2 cellular contexts compared by ENCODE assay signal in the genomic region with DNA sequence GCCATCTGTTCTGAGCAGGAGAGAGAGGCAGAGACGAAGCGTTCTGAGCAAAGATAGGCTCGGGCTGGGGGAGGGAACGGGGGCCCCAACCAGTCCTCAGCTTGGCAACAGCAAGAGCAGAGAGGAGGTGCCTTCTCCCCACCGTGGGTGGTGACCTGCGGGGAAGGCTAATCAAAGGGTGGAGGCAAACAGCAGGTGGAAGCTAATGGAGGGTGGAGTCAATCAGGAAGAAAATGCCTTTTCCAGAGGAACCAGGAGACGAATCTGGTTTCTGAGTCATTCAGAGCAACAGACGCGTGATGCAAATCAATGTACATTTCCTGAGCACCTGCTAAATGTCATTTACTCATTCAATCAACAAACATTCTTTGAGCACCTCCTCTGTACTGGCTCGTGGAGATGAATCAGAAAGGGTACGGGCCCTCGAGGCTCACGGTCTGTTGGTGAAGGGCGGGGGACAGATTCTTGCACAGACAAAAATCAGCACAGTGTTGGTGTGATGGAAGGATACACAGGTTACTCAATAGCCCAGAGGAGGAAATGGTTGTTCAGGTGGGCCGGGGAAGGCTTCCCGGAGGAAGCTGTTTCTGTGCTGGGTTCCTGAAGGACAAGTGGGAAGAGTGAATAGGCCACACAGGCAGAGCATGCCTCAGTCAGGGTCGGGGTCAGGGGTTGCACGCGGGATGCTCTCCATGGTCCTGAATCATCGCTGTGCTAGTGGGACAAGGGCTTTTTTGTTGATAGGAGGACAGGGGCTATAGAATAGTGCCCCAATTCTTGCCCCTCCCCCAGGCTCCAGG.
A peak's percentile ranks its signal among the peaks of the same experiment; 100 is the strongest.
TF ChIP-seq lines count a peak whose summit lies in the region.

No MANE protein-coding gene starts in this region.

TF ChIP-seq in IMR-90, 13 proteins besides CTCF, POLR2A, EP300 and RAD21:
- TF ChIP-seq BHLHE40 (IDR thresholded peaks at IDR 0.05; ENCODE audit: low read depth, low read length) (peak; percentile 71; the same call in 1 of the 2 replicates), CEBPB (IDR thresholded peaks at IDR 0.05; ENCODE audit: low read depth, low read length) (no peak), ELK1 (IDR thresholded peaks at IDR 0.05; ENCODE audit: borderline replicate concordance, low read depth, low read length) (no peak)

TF ChIP-seq in HepG2, 621 proteins besides CTCF, POLR2A, EP300 and RAD21 (continues in another document):
- TF ChIP-seq SUZ12 (IDR thresholded peaks at IDR 0.05; ENCODE audit: low read depth, low read length) (no peak), JUNB (CRISPR knock-in tag; IDR thresholded peaks at IDR 0.05; ENCODE audit: borderline replicate concordance) (peak; percentile 45; the same call in 1 of the 2 replicates), JARID2 (CRISPR knock-in tag; IDR thresholded peaks at IDR 0.05; ENCODE audit: insufficient replicate concordance) (peak; percentile 82), ZNF124 (CRISPR knock-in tag; IDR thresholded peaks at IDR 0.05) (peak; percentile 94), ZNF18 (CRISPR knock-in tag; IDR thresholded peaks at IDR 0.05; ENCODE audit: insufficient replicate concordance) (peak; percentile 73), ZNF143 (CRISPR knock-in tag; IDR thresholded peaks at IDR 0.05) (no peak), SYNCRIP (IDR thresholded peaks at IDR 0.05; ENCODE audit: insufficient read depth, low read depth, low read length) (no peak), FOXC1 (CRISPR knock-in tag; IDR thresholded peaks at IDR 0.05; ENCODE audit: borderline replicate concordance) (peak; percentile 88; the same call in 1 of the 2 replicates), ZNF639 (CRISPR knock-in tag; conservative IDR thresholded peaks at IDR 0.05) (0 out of 2 replicates have a peak, but pooled peaks have one; percentile 69), ZNF251 (CRISPR knock-in tag; IDR thresholded peaks at IDR 0.05) (no peak), MED1 (CRISPR knock-in tag; IDR thresholded peaks at IDR 0.05) (peak; percentile 61; the same call in 1 of the 2 replicates), CEBPG (CRISPR knock-in tag; IDR thresholded peaks at IDR 0.05) (no peak), MYC (CRISPR knock-in tag; IDR thresholded peaks at IDR 0.05; ENCODE audit: borderline replicate concordance) (peak; percentile 44; the same call in 1 of the 2 replicates), ZNF263 (CRISPR knock-in tag; IDR thresholded peaks at IDR 0.05) (peak; percentile 65; the same call in 1 of the 2 replicates), TMF1 (CRISPR knock-in tag; IDR thresholded peaks at IDR 0.05; ENCODE audit: low read depth) (0 out of 2 replicates have a peak, but pooled peaks have one; percentile 54), SAP130 (CRISPR knock-in tag; IDR thresholded peaks at IDR 0.05; ENCODE audit: low read depth) (peak; percentile 89), IKZF4 (CRISPR knock-in tag; IDR thresholded peaks at IDR 0.05; ENCODE audit: borderline replicate concordance, low read depth, not compliant biosample characterization) (peak; percentile 71), PHB2 (IDR thresholded peaks at IDR 0.05; ENCODE audit: partially characterized antibody) (no peak), PBX3 (CRISPR knock-in tag; IDR thresholded peaks at IDR 0.05; ENCODE audit: borderline replicate concordance) (no peak), PAWR (CRISPR knock-in tag; IDR thresholded peaks at IDR 0.05; ENCODE audit: borderline replicate concordance) (no peak), ATM (IDR thresholded peaks at IDR 0.05; ENCODE audit: borderline replicate concordance) (no peak), ZNF549 (CRISPR knock-in tag; IDR thresholded peaks at IDR 0.05) (no peak), ZNF331 (CRISPR knock-in tag; IDR thresholded peaks at IDR 0.05) (peak; percentile 88), ELF3 (CRISPR knock-in tag; IDR thresholded peaks at IDR 0.05) (peak; percentile 84), ZSCAN29 (CRISPR knock-in tag; conservative IDR thresholded peaks at IDR 0.05) (no peak), ZFP41 (CRISPR knock-in tag; IDR thresholded peaks at IDR 0.05; ENCODE audit: borderline replicate concordance) (peak; percentile 72; the same call in 1 of the 2 replicates), ZNF20 (CRISPR knock-in tag; IDR thresholded peaks at IDR 0.05) (no peak), ZNF772 (CRISPR knock-in tag; IDR thresholded peaks at IDR 0.05) (no peak), ZNF572 (CRISPR knock-in tag; IDR thresholded peaks at IDR 0.05) (no peak), ARID2 (CRISPR knock-in tag; IDR thresholded peaks at IDR 0.05; ENCODE audit: borderline replicate concordance) (peak; percentile 82; the same call in 1 of the 2 replicates), KLF15 (CRISPR knock-in tag; IDR thresholded peaks at IDR 0.05; ENCODE audit: borderline replicate concordance) (peak; percentile 44; the same call in 1 of the 2 replicates), LCORL (IDR thresholded peaks at IDR 0.05) (no peak), LCORL (CRISPR knock-in tag; IDR thresholded peaks at IDR 0.05) (0 out of 2 replicates have a peak, but pooled peaks have one; percentile 34), ZNF644 (CRISPR knock-in tag; IDR thresholded peaks at IDR 0.05; ENCODE audit: low read depth) (peak; percentile 49; the same call in 1 of the 2 replicates), ZNF138 (CRISPR knock-in tag; IDR thresholded peaks at IDR 0.05; ENCODE audit: low read depth) (no peak), ATF2 (CRISPR knock-in tag; IDR thresholded peaks at IDR 0.05) (peak; percentile 70; the same call in 1 of the 2 replicates), RORA (CRISPR knock-in tag; IDR thresholded peaks at IDR 0.05) (no peak), STAT5B (CRISPR knock-in tag; IDR thresholded peaks at IDR 0.05) (0 out of 2 replicates have a peak, but pooled peaks have one; percentile 76), RFX3 (CRISPR knock-in tag; IDR thresholded peaks at IDR 0.05) (no peak), ZIK1 (CRISPR knock-in tag; IDR thresholded peaks at IDR 0.05; ENCODE audit: borderline replicate concordance, low read depth) (0 out of 2 replicates have a peak, but pooled peaks have one; percentile 34), NFYB (CRISPR knock-in tag; IDR thresholded peaks at IDR 0.05) (no peak), ZNF562 (CRISPR knock-in tag; IDR thresholded peaks at IDR 0.05; ENCODE audit: borderline replicate concordance) (no peak), ZNF468 (CRISPR knock-in tag; IDR thresholded peaks at IDR 0.05) (no peak), RFXANK (CRISPR knock-in tag; IDR thresholded peaks at IDR 0.05) (no peak), ZNF335 (CRISPR knock-in tag; IDR thresholded peaks at IDR 0.05) (peak; percentile 87)
- TF ChIP-seq, protein P1, sequence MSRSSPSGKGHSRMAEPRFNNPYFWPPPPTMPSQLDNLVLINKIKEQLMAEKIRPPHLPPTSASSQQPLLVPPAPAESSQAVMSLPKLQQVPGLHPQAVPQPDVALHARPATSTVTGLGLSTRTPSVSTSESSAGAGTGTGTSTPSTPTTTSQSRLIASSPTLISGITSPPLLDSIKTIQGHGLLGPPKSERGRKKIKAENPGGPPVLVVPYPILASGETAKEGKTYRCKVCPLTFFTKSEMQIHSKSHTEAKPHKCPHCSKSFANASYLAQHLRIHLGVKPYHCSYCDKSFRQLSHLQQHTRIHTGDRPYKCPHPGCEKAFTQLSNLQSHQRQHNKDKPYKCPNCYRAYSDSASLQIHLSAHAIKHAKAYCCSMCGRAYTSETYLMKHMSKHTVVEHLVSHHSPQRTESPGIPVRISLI (CRISPR knock-in tag; IDR thresholded peaks at IDR 0.05; ENCODE audit: borderline replicate concordance), result peak; percentile 55; the same call in 1 of the 2 replicates
- TF ChIP-seq, protein P2, sequence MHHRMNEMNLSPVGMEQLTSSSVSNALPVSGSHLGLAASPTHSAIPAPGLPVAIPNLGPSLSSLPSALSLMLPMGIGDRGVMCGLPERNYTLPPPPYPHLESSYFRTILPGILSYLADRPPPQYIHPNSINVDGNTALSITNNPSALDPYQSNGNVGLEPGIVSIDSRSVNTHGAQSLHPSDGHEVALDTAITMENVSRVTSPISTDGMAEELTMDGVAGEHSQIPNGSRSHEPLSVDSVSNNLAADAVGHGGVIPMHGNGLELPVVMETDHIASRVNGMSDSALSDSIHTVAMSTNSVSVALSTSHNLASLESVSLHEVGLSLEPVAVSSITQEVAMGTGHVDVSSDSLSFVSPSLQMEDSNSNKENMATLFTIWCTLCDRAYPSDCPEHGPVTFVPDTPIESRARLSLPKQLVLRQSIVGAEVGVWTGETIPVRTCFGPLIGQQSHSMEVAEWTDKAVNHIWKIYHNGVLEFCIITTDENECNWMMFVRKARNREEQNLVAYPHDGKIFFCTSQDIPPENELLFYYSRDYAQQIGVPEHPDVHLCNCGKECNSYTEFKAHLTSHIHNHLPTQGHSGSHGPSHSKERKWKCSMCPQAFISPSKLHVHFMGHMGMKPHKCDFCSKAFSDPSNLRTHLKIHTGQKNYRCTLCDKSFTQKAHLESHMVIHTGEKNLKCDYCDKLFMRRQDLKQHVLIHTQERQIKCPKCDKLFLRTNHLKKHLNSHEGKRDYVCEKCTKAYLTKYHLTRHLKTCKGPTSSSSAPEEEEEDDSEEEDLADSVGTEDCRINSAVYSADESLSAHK (CRISPR knock-in tag; IDR thresholded peaks at IDR 0.05; ENCODE audit: borderline replicate concordance), result no peak
- TF ChIP-seq, protein P3, sequence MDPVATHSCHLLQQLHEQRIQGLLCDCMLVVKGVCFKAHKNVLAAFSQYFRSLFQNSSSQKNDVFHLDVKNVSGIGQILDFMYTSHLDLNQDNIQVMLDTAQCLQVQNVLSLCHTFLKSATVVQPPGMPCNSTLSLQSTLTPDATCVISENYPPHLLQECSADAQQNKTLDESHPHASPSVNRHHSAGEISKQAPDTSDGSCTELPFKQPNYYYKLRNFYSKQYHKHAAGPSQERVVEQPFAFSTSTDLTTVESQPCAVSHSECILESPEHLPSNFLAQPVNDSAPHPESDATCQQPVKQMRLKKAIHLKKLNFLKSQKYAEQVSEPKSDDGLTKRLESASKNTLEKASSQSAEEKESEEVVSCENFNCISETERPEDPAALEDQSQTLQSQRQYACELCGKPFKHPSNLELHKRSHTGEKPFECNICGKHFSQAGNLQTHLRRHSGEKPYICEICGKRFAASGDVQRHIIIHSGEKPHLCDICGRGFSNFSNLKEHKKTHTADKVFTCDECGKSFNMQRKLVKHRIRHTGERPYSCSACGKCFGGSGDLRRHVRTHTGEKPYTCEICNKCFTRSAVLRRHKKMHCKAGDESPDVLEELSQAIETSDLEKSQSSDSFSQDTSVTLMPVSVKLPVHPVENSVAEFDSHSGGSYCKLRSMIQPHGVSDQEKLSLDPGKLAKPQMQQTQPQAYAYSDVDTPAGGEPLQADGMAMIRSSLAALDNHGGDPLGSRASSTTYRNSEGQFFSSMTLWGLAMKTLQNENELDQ (CRISPR knock-in tag; IDR thresholded peaks at IDR 0.05; ENCODE audit: borderline replicate concordance), result peak; percentile 95; the same call in 1 of the 2 replicates
- TF ChIP-seq, protein P4, sequence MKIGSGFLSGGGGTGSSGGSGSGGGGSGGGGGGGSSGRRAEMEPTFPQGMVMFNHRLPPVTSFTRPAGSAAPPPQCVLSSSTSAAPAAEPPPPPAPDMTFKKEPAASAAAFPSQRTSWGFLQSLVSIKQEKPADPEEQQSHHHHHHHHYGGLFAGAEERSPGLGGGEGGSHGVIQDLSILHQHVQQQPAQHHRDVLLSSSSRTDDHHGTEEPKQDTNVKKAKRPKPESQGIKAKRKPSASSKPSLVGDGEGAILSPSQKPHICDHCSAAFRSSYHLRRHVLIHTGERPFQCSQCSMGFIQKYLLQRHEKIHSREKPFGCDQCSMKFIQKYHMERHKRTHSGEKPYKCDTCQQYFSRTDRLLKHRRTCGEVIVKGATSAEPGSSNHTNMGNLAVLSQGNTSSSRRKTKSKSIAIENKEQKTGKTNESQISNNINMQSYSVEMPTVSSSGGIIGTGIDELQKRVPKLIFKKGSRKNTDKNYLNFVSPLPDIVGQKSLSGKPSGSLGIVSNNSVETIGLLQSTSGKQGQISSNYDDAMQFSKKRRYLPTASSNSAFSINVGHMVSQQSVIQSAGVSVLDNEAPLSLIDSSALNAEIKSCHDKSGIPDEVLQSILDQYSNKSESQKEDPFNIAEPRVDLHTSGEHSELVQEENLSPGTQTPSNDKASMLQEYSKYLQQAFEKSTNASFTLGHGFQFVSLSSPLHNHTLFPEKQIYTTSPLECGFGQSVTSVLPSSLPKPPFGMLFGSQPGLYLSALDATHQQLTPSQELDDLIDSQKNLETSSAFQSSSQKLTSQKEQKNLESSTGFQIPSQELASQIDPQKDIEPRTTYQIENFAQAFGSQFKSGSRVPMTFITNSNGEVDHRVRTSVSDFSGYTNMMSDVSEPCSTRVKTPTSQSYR (CRISPR knock-in tag; IDR thresholded peaks at IDR 0.05; ENCODE audit: borderline replicate concordance), result peak; percentile 79; the same call in 1 of the 2 replicates
